17 cellular contexts compared by ENCODE assay signal in genomic region chr2:59066787-59067399, GRCh38.
DNase-seq lines count a peak whose midpoint lies in the region; ATAC-seq and TF ChIP-seq lines count a peak whose summit lies in the region.
"Had no signal": no experiment of that assay in that cellular context is flagged by ENCODE, and none has a peak within 500 bp of the region (broad histone marks: within the 10 kb centered on the region; RNA-seq: fewer than 3 reads in every experiment).

No MANE protein-coding gene starts in this region.

- peaks cover 10% of the 10 kb centered on the region for H3K9me3 Mint-ChIP-seq in osteocyte (ENCODE audit: unreplicated experiment)
- H3K9me3 Mint-ChIP-seq in activated CD4-positive, alpha-beta memory T cell treated with anti-CD3 and anti-CD28 coated beads for 36 hours, result peaks cover 13% of the 10 kb centered on the region

- no peak overlapping the region for H3K4me3 ChIP-seq in right cardiac atrium (ENCODE audit: low read length)
- H3K4me3 ChIP-seq: BLaER1, GM12878, GM23248, HAP-1 had no signal

- no peaks in the 10 kb centered on the region for H3K27me3 ChIP-seq in right cardiac atrium (ENCODE audit: control insufficient read depth, insufficient read depth)
- H3K27me3 ChIP-seq: BLaER1 had no signal

- H3K4me1 ChIP-seq in right cardiac atrium (ENCODE audit: control insufficient read depth, insufficient read depth, low read length), result no peaks in the 10 kb centered on the region
- H3K4me1 ChIP-seq: BLaER1, HAP-1 had no signal

- 94% methylated on average over 56 of the region's 56 CpGs for WGBS in right cardiac atrium

- TF ChIP-seq CTCF in osteocyte (IDR thresholded peaks at IDR 0.05), result no peak

- H3K27me3 Mint-ChIP-seq in osteocyte (ENCODE audit: unreplicated experiment), result peaks cover 13% of the 10 kb centered on the region
- no peaks in the 10 kb centered on the region for H3K27me3 Mint-ChIP-seq in activated CD4-positive, alpha-beta memory T cell treated with anti-CD3 and anti-CD28 coated beads for 36 hours
- H3K27me3 Mint-ChIP-seq: CD4-positive, alpha-beta memory T cell had no signal

- POLR2A ChIA-PET in activated CD4-positive, alpha-beta memory T cell treated with anti-CD3 and anti-CD28 coated beads for 36 hours (lab: Charles Lee), result no interaction called here

- no peak for ATAC-seq in right cardiac atrium
- ATAC-seq in left cardiac atrium, result no peak
- no peak for ATAC-seq in HG03469 (IDR thresholded peaks at IDR 0.05; ENCODE audit: unreplicated experiment)
- no peak for ATAC-seq in HG02970 (IDR thresholded peaks at IDR 0.05; ENCODE audit: low FRiP score, unreplicated experiment)
- ATAC-seq: GM12878 had no signal

- H3K36me3 Mint-ChIP-seq in osteocyte (ENCODE audit: unreplicated experiment), result no peaks in the 10 kb centered on the region
- no peaks in the 10 kb centered on the region for H3K36me3 Mint-ChIP-seq in activated CD4-positive, alpha-beta memory T cell treated with anti-CD3 and anti-CD28 coated beads for 36 hours
- H3K36me3 Mint-ChIP-seq: CD14-positive monocyte; CD4-positive, alpha-beta memory T cell had no signal

- H3K27ac ChIP-seq in right cardiac atrium (ENCODE audit: low read length), result no peak overlapping the region
- H3K27ac ChIP-seq: BLaER1, GM23248 had no signal

- CTCF ChIA-PET in activated CD4-positive, alpha-beta memory T cell treated with anti-CD3 and anti-CD28 coated beads for 36 hours (lab: Charles Lee), result no interaction called here

- no peaks in the 10 kb centered on the region for H3K4me1 Mint-ChIP-seq in osteocyte (ENCODE audit: unreplicated experiment)
- no peaks in the 10 kb centered on the region for H3K4me1 Mint-ChIP-seq in activated CD4-positive, alpha-beta memory T cell treated with anti-CD3 and anti-CD28 coated beads for 36 hours (ENCODE audit: low read depth)
- H3K4me1 Mint-ChIP-seq: CD14-positive monocyte; CD4-positive, alpha-beta memory T cell had no signal

- H3K27ac Mint-ChIP-seq in osteocyte (ENCODE audit: unreplicated experiment), result no peak overlapping the region
- no peak overlapping the region for H3K27ac Mint-ChIP-seq in activated CD4-positive, alpha-beta memory T cell treated with anti-CD3 and anti-CD28 coated beads for 36 hours
- H3K27ac Mint-ChIP-seq: CD14-positive monocyte; CD4-positive, alpha-beta memory T cell had no signal

- DNase-seq in right cardiac atrium (peak in 2 of 3 donors; percentile 26 to 37), left cardiac atrium (no peak), ELF-1 (ENCODE audit: low read depth, low spot score) (peak; percentile 74), osteocyte (ENCODE audit: extremely low spot score, unreplicated experiment) (peak; percentile 83)
- no peak for DNase-seq in activated CD4-positive, alpha-beta memory T cell treated with anti-CD3 and anti-CD28 coated beads for 36 hours
- DNase-seq: 8988T; CD4-positive, alpha-beta memory T cell; DMS153; DMS79; GM23248; IMR-90 had no signal

- no peaks in the 10 kb centered on the region for H3K9me3 ChIP-seq in right cardiac atrium (ENCODE audit: control insufficient read depth, low read length)
- H3K9me3 ChIP-seq: HAP-1 had no signal

- intact Hi-C loops in right cardiac atrium (cut with DNase I), result no loop called here
- intact Hi-C loops in left cardiac atrium (cut with DNase I), result no loop called here
- intact Hi-C loops in activated CD4-positive, alpha-beta memory T cell treated with anti-CD3 and anti-CD28 coated beads for 36 hours (cut with micrococcal nuclease), result no loop called here

- H3K4me3 Mint-ChIP-seq in osteocyte (ENCODE audit: unreplicated experiment), result no peak overlapping the region
- no peak overlapping the region for H3K4me3 Mint-ChIP-seq in activated CD4-positive, alpha-beta memory T cell treated with anti-CD3 and anti-CD28 coated beads for 36 hours
- H3K4me3 Mint-ChIP-seq: CD14-positive monocyte; CD4-positive, alpha-beta memory T cell had no signal

Comparison
In these comparisons a context has a peak if more than half of its experiments do, and no peak if none do; other contexts are left out.
1. DNase-seq: peak in right cardiac atrium (2 of 3), ELF-1 (single experiment) and osteocyte (single experiment); none in left cardiac atrium (single experiment) and activated CD4-positive, alpha-beta memory T cell treated with anti-CD3 and anti-CD28 coated beads for 36 hours (single experiment).